In the genomic region with DNA sequence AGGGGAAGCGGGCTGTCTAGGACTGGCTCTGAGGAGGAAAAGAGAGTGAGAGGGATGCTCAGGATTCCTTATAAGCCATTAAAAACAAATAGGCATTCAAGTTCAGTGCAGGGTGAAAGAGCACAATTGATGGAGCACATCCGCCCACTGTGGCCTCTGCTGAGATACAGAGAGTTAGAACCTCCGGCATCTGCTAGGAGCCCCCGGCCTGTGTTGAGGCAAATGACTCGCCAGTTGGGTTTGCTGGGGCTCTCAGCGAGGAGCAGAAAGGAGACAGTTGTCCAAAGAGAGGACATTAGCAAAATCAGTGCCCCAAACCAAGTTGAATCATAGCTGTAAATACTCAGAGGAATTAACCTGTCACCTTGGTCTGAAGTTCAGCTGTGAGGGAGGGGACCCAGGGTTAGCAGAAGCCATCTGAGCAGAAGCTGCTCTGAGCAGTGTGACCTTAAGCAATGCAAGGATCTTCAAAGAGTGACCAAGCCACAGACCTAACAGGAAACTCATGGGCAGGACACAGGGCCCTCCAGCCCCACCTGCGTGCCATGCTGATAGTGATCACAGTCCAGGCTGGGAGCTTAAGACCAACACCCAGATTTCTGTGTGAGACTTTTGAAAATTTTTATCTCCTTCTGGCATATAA, we compare ENCODE assay signal across 22 cellular contexts. TPM values are rescaled to one million over a fixed set of nuclear protein-coding genes. Genes with fewer than 3 reads are reported as not detected.
DNase-seq lines count a peak whose midpoint lies in the region; ATAC-seq, FAIRE-seq and TF ChIP-seq lines count a peak whose summit lies in the region.
"Had no signal": no experiment of that assay in that cellular context is flagged by ENCODE, and none has a peak within 500 bp of the region (broad histone marks: within the 10 kb centered on the region; RNA-seq: fewer than 3 reads in every experiment).

No MANE protein-coding gene starts in this region.

- RAD21 ChIA-PET in GM12878 (lab: Charles Lee; ENCODE audit: unreplicated experiment) = no interaction called here

- H3K27ac Mint-ChIP-seq in activated naive CD4-positive, alpha-beta T cell treated with anti-CD3 and anti-CD28 coated beads, Interleukin-2, amount 50 U/mL, for 24 hours = peak overlapping the region; percentile 55
- H3K27ac Mint-ChIP-seq in naive thymus-derived CD4-positive, alpha-beta T cell = peak overlapping the region in 2 of 9 donors; percentile 11 to 51

- no peak for TF ChIP-seq EP300 in GM12878 (IDR thresholded peaks at IDR 0.05; ENCODE audit: borderline replicate concordance in 1 of 2, control insufficient read depth in 1 of 2, low read depth in 2 of 2, low read length in 2 of 2)

- no peak overlapping the region for H3K4me2 ChIP-seq in GM12878 (ENCODE audit: control insufficient read depth, insufficient read depth)
- H3K4me2 ChIP-seq: BLaER1 had no signal

- TF ChIP-seq RAD21 in GM12878 (IDR thresholded peaks at IDR 0.05; ENCODE audit: insufficient read depth, low read depth, low read length) = no peak

- H2AFZ ChIP-seq in GM12878 (ENCODE audit: control insufficient read depth, low read depth, low read length) = no peak overlapping the region

- H3K9me3 Mint-ChIP-seq in activated naive CD4-positive, alpha-beta T cell treated with anti-CD3 and anti-CD28 coated beads, Interleukin-2, amount 50 U/mL, for 24 hours = no peaks in the 10 kb centered on the region
- peaks cover 0 to 5% (median 0%) of the 10 kb centered on the region in 11 donors for H3K9me3 Mint-ChIP-seq in naive thymus-derived CD4-positive, alpha-beta T cell
- H3K9me3 Mint-ChIP-seq: CD8-positive, alpha-beta memory T cell had no signal

- no peak for TF ChIP-seq CTCF in GM12878 (IDR thresholded peaks at IDR 0.05 in 2 of 3, conservative IDR thresholded peaks at IDR 0.05 in 1 of 3; ENCODE audit: control insufficient read depth in 2 of 3, extremely low read depth in 1 of 3, insufficient read depth in 1 of 3, low read depth in 3 of 3, low read length in 3 of 3)
- no peak for TF ChIP-seq CTCF in upper lobe of right lung (IDR thresholded peaks at IDR 0.05)

- H3K4me1 ChIP-seq in GM12878 (ENCODE audit: control insufficient read depth, insufficient read depth, low read length) = no peaks in the 10 kb centered on the region
- H3K4me1 ChIP-seq in naive thymus-derived CD4-positive, alpha-beta T cell (ENCODE audit: control insufficient read depth in 2 of 2, insufficient read depth in 2 of 2, low read length in 2 of 2) = no peaks in the 10 kb centered on the region
- no peaks in the 10 kb centered on the region for H3K4me1 ChIP-seq in upper lobe of right lung
- H3K4me1 ChIP-seq: BLaER1 had no signal

- no peak for TF ChIP-seq POLR2A in GM12878 (IDR thresholded peaks at IDR 0.05; ENCODE audit: low read depth, low read length)

- POLR2A ChIA-PET in GM12878 (lab: Charles Lee) = no interaction called here
- POLR2A ChIA-PET in naive thymus-derived CD4-positive, alpha-beta T cell (lab: Charles Lee) = no interaction called here

- H3K4me1 Mint-ChIP-seq in activated naive CD4-positive, alpha-beta T cell treated with anti-CD3 and anti-CD28 coated beads, Interleukin-2, amount 50 U/mL, for 24 hours = peaks cover 28% of the 10 kb centered on the region
- H3K4me1 Mint-ChIP-seq in naive thymus-derived CD4-positive, alpha-beta T cell = peaks cover 0 to 28% (median 14%) of the 10 kb centered on the region in 7 donors

- no peaks in the 10 kb centered on the region for H3K27me3 Mint-ChIP-seq in activated naive CD4-positive, alpha-beta T cell treated with anti-CD3 and anti-CD28 coated beads, Interleukin-2, amount 50 U/mL, for 24 hours
- no peaks in the 10 kb centered on the region for H3K27me3 Mint-ChIP-seq in naive thymus-derived CD4-positive, alpha-beta T cell
- H3K27me3 Mint-ChIP-seq: CD8-positive, alpha-beta memory T cell had no signal

- H3K27me3 ChIP-seq in GM12878 (replicated peaks in 1 of 2; ENCODE audit: control insufficient read depth in 2 of 2, insufficient read depth in 2 of 2, low read length in 1 of 2) (no peaks in the 10 kb centered on the region), upper lobe of right lung (no peaks in the 10 kb centered on the region)
- H3K27me3 ChIP-seq in naive thymus-derived CD4-positive, alpha-beta T cell (ENCODE audit: control insufficient read depth in 2 of 2, insufficient read depth in 2 of 2, low read length in 2 of 2) = no peaks in the 10 kb centered on the region
- H3K27me3 ChIP-seq: BLaER1 had no signal

- intact Hi-C loops in GM12878 (cut with micrococcal nuclease; ENCODE audit: unreplicated experiment) = no loop called here
- intact Hi-C loops in naive thymus-derived CD4-positive, alpha-beta T cell (cut with micrococcal nuclease) = no loop called here
- intact Hi-C loops in upper lobe of right lung (cut with DNase I) = no loop called here

- ATAC-seq in GM12878 (peak; percentile 37), upper lobe of right lung (peak; percentile 19), HG03025 (IDR thresholded peaks at IDR 0.05; ENCODE audit: low FRiP score, unreplicated experiment) (no peak), GM18868 (IDR thresholded peaks at IDR 0.05; ENCODE audit: unreplicated experiment) (no peak)
- ATAC-seq in naive thymus-derived CD4-positive, alpha-beta T cell = peak; percentile 66

- H3K4me3 ChIP-seq in GM12878 = no peak overlapping the region
- H3K4me3 ChIP-seq in naive thymus-derived CD4-positive, alpha-beta T cell (ENCODE audit: low read length) = no peak overlapping the region
- H3K4me3 ChIP-seq in upper lobe of right lung = no peak overlapping the region
- H3K4me3 ChIP-seq: BLaER1 had no signal

- no TSS peak for BruUV-seq in GM12878 (replicated peaks; lab: Mats Ljungman, UMichigan)

- no peak overlapping the region for H3K9ac ChIP-seq in GM12878 (ENCODE audit: control insufficient read depth, insufficient read depth, low read length)
- H3K9ac ChIP-seq: BLaER1 had no signal

- H3K9me3 ChIP-seq in GM12878 (replicated peaks; ENCODE audit: control insufficient read depth, insufficient read depth, low read length) (no peaks in the 10 kb centered on the region), upper lobe of right lung (no peaks in the 10 kb centered on the region)
- no peaks in the 10 kb centered on the region for H3K9me3 ChIP-seq in naive thymus-derived CD4-positive, alpha-beta T cell (ENCODE audit: control insufficient read depth in 2 of 3, low read length in 3 of 3)
- H3K9me3 ChIP-seq: BLaER1 had no signal

- CTCF ChIA-PET in GM12878 (lab: Yijun Ruan, JAX) = no interaction called here
- CTCF ChIA-PET in naive thymus-derived CD4-positive, alpha-beta T cell (lab: Charles Lee) = no interaction called here

- no peaks in the 10 kb centered on the region for H3K36me3 Mint-ChIP-seq in activated naive CD4-positive, alpha-beta T cell treated with anti-CD3 and anti-CD28 coated beads, Interleukin-2, amount 50 U/mL, for 24 hours
- H3K36me3 Mint-ChIP-seq in naive thymus-derived CD4-positive, alpha-beta T cell = peaks cover 0 to 20% (median 0%) of the 10 kb centered on the region in 5 donors
- H3K36me3 Mint-ChIP-seq: CD8-positive, alpha-beta memory T cell had no signal

- H3K27ac ChIP-seq in GM12878 (ENCODE audit: control insufficient read depth, insufficient read depth) (no peak overlapping the region), upper lobe of right lung (no peak overlapping the region)
- H3K27ac ChIP-seq in naive thymus-derived CD4-positive, alpha-beta T cell (ENCODE audit: low read depth, low read length) = no peak overlapping the region
- H3K27ac ChIP-seq: BLaER1 had no signal

- no peaks in the 10 kb centered on the region for H4K20me1 ChIP-seq in GM12878 (ENCODE audit: control insufficient read depth, insufficient read depth)
- H4K20me1 ChIP-seq: BLaER1 had no signal

- in situ Hi-C loops in GM12878 (cut with MboI) = no loop called here

- no peak for DNase-seq in activated naive CD4-positive, alpha-beta T cell treated with Interleukin-2 at 50 U/mL for 16 hours
- DNase-seq in GM12878 (ENCODE audit: low read depth, low spot score) = no peak
- DNase-seq in naive thymus-derived CD4-positive, alpha-beta T cell = no peak
- DNase-seq in upper lobe of right lung = no peak
- no peak for DNase-seq in NCI-H226
- DNase-seq: CD8-positive, alpha-beta memory T cell; DMS79 treated with DMSO at 0.1 percent for 48 hours; KG1; NCI-H1436; NCI-H2029 treated with DMSO at 0.1 percent for 48 hours; NCI-H2171 treated with DMSO at 0.1 percent for 48 hours; NCI-H774; SHP77 treated with DMSO at 0.1 percent for 48 hours had no signal

- H3K79me2 ChIP-seq in GM12878 (ENCODE audit: control insufficient read depth, insufficient read depth, low read length) = no peaks in the 10 kb centered on the region

- SMC1A ChIA-PET in GM12878 (lab: Charles Lee; ENCODE audit: uncharacterized antibody, unreplicated experiment) = no interaction called here

- H3K4me3 Mint-ChIP-seq in activated naive CD4-positive, alpha-beta T cell treated with anti-CD3 and anti-CD28 coated beads, Interleukin-2, amount 50 U/mL, for 24 hours = no peak overlapping the region
- H3K4me3 Mint-ChIP-seq in naive thymus-derived CD4-positive, alpha-beta T cell = no peak overlapping the region
- H3K4me3 Mint-ChIP-seq: CD8-positive, alpha-beta memory T cell had no signal

- H3K36me3 ChIP-seq in GM12878 (ENCODE audit: control insufficient read depth in 2 of 2, insufficient read depth in 2 of 2, low read length in 1 of 2) (no peaks in the 10 kb centered on the region; a peak in 1 of 4 replicates), upper lobe of right lung (no peaks in the 10 kb centered on the region)
- H3K36me3 ChIP-seq in naive thymus-derived CD4-positive, alpha-beta T cell (ENCODE audit: control insufficient read depth in 2 of 3, insufficient read depth in 3 of 3, low read length in 3 of 3) = no peaks in the 10 kb centered on the region
- H3K36me3 ChIP-seq: BLaER1 had no signal

- FAIRE-seq in GM12878 (lab: Jason Lieb, UNC) = no peak
- FAIRE-seq: A204.1, H1 had no signal

- 30% methylated on average over 7 of the region's 7 CpGs for WGBS in GM12878 (ENCODE audit: insufficient coverage, insufficient replicate concordance, low lambda C conversion rate, missing lambda C conversion rate)

RNA-seq across cellular contexts. Expression of a gene that starts 23.3 kb away (rescaled TPM):
- total RNA-seq in GM12878 (2013; cell fraction: nucleolus; rRNA removed) = 5.9 and 6.6 TPM in 2 replicates
- total RNA-seq in GM12878 (2014; rRNA removed) (0.65 and 0.85 TPM in 2 replicates), GM12878 (2014; rRNA removed; fragmentation: Illumina TruSeq; extraction: Trizol) (1.0 and 1.3 TPM in 2 replicates), GM12878 (2021) (0.54 and 1.4 TPM in 2 replicates), upper lobe of right lung (4.9 TPM)
- 1.2 TPM for polyA plus RNA-seq in GM12878 (2011; ENCODE audit: low read depth)
- polyA plus RNA-seq in GM12878 (2011; rRNA removed) (1.6 and 3.4 TPM in 2 replicates), GM12878 (2014; fragmentation: Illumina TruSeq; extraction: Trizol) (0.75 and 1.4 TPM in 2 replicates), GM12878 (2014; fragmentation: Nextera tagmentation; extraction: Ambion mirVana) (under 1 TPM; 0.37 to 0.53 TPM), GM12878 (2014; rRNA removed) (0.64 and 0.86 TPM in 2 replicates), GM12878 (2016; fragmentation: Nextera tagmentation; extraction: Ambion mirVana) (1 to 10 TPM in 1 of 2 experiments, not detected in 1; 1.1 TPM)
- polyA plus RNA-seq in GM12878 (2011; cell fraction: cytosol; rRNA removed) = 0.60 and 0.72 TPM in 2 replicates
- 5.1 and 9.1 TPM in 2 replicates for polyA plus RNA-seq in GM12878 (2011; cell fraction: nucleus; rRNA removed)
- polyA plus RNA-seq in GM12878 (2012) = 1.3 and 4.6 TPM in 2 replicates
- polyA minus RNA-seq in GM12878 (2011; rRNA and poly(A)+ RNA removed) = 1.4 and 2.6 TPM in 2 replicates
- polyA minus RNA-seq in GM12878 (2011; cell fraction: cytosol; rRNA and poly(A)+ RNA removed) = not detected in 2 replicates
- 4.1 and 4.4 TPM in 2 replicates for polyA minus RNA-seq in GM12878 (2011; cell fraction: nucleus; rRNA and poly(A)+ RNA removed)
- 10 to 100 TPM in 2 of 5 experiments, 1 to 10 TPM in 1, under 1 TPM in 1, not detected in 1; 0.30 to 17.1 (median 7.5) TPM for total RNA-seq in naive thymus-derived CD4-positive, alpha-beta T cell
- not detected for polyA plus RNA-seq in naive thymus-derived CD4-positive, alpha-beta T cell
- total RNA-seq: G401, H1, M059J, RPMI7951 had no signal
- polyA plus RNA-seq: H1 had no signal

RNA-seq across cellular contexts. Expression of a gene that starts 44.0 kb away (rescaled TPM):
- 52.5 and 58.7 TPM in 2 replicates for total RNA-seq in GM12878 (2013; cell fraction: nucleolus; rRNA removed)
- total RNA-seq in GM12878 (2014; rRNA removed) (10.5 and 12.8 TPM in 2 replicates), GM12878 (2014; rRNA removed; fragmentation: Illumina TruSeq; extraction: Trizol) (11.6 and 14.6 TPM in 2 replicates), GM12878 (2021) (10.0 and 10.4 TPM in 2 replicates), upper lobe of right lung (26.5 TPM)
- polyA plus RNA-seq in GM12878 (2011; ENCODE audit: low read depth) = 10.9 TPM
- polyA plus RNA-seq in GM12878 (2011; rRNA removed) (15.5 and 23.0 TPM in 2 replicates), GM12878 (2014; fragmentation: Illumina TruSeq; extraction: Trizol) (11.0 and 11.3 TPM in 2 replicates), GM12878 (2014; fragmentation: Nextera tagmentation; extraction: Ambion mirVana) (1 to 10 TPM; 3.5 to 3.8 TPM), GM12878 (2014; rRNA removed) (9.0 and 12.0 TPM in 2 replicates), GM12878 (2016; fragmentation: Nextera tagmentation; extraction: Ambion mirVana) (10 to 100 TPM; 10.9 to 14.3 TPM)
- 6.3 and 7.0 TPM in 2 replicates for polyA plus RNA-seq in GM12878 (2011; cell fraction: cytosol; rRNA removed)
- 25.2 and 33.5 TPM in 2 replicates for polyA plus RNA-seq in GM12878 (2011; cell fraction: nucleus; rRNA removed)
- 14.1 and 28.7 TPM in 2 replicates for polyA plus RNA-seq in GM12878 (2012)
- 10.4 and 10.8 TPM in 2 replicates for polyA minus RNA-seq in GM12878 (2011; rRNA and poly(A)+ RNA removed)
- polyA minus RNA-seq in GM12878 (2011; cell fraction: cytosol; rRNA and poly(A)+ RNA removed) = 3.1 and 4.2 TPM in 2 replicates
- polyA minus RNA-seq in GM12878 (2011; cell fraction: nucleus; rRNA and poly(A)+ RNA removed) = 26.6 and 29.5 TPM in 2 replicates
- 10 to 100 TPM in 1 of 5 experiments, 1 to 10 TPM in 4; 2.1 to 52.8 (median 5.3) TPM for total RNA-seq in naive thymus-derived CD4-positive, alpha-beta T cell
- polyA plus RNA-seq in naive thymus-derived CD4-positive, alpha-beta T cell = 1 to 10 TPM in 1 of 2 donors, under 1 TPM in 1; 0.77 to 2.0 TPM
- total RNA-seq: G401, M059J, RPMI7951 had no signal
- polyA plus RNA-seq: H1 had no signal

Comparison
In these comparisons a context has a peak if more than half of its experiments do, and no peak if none do; other contexts are left out.
1. ATAC-seq: peak in GM12878 (single experiment), naive thymus-derived CD4-positive, alpha-beta T cell (single experiment) and upper lobe of right lung (single experiment); none in HG03025 (single experiment) and GM18868 (single experiment).